Comparison of ENCODE assay signal across 8 cellular contexts in genomic region chr1:156021087-156021416, GRCh38. TPM values are rescaled to one million over a fixed set of nuclear protein-coding genes. Genes with fewer than 3 reads are reported as not detected.
A peak's percentile ranks its signal among the peaks of the same experiment; 100 is the strongest.
DNase-seq lines count a peak whose midpoint lies in the region; ATAC-seq and TF ChIP-seq lines count a peak whose summit lies in the region.

No MANE protein-coding gene starts in this region.

- WGBS in lower leg skin, 2 donors = 1 to 2% methylated on average over 5 of the region's 5 CpGs
- 6 to 11% methylated on average over 5 of the region's 5 CpGs for WGBS in thyroid gland, 2 donors

- H3K36me3 Mint-ChIP-seq in activated T-cell treated with anti-CD3 and anti-CD28 coated beads, Interleukin-2, amount 50 U/mL, for 24 hours (ENCODE audit: low read depth) = peaks cover 46% of the 10 kb centered on the region

- DNase-seq in activated T-cell treated with anti-CD3 and anti-CD28 coated beads, Interleukin-2, amount 50 U/mL, for 24 hours = no peak
- DNase-seq in activated T-cell treated with anti-CD3 and anti-CD28 coated beads for 4 hours (no peak), lower leg skin (ENCODE audit: low spot score in 2 of 2) (no peak), thyroid gland (no peak), SIG-M5 (lab: John Stamatoyannopoulos, UW) (no peak)

- no peak for TF ChIP-seq POLR2A in lower leg skin (IDR thresholded peaks at IDR 0.05)
- no peak for TF ChIP-seq POLR2A in thyroid gland (IDR thresholded peaks at IDR 0.05)

- peak overlapping the region; percentile 34 for H3K4me3 ChIP-seq in lower leg skin (ENCODE audit: low read depth, poor library complexity, severe bottlenecking)
- H3K4me3 ChIP-seq in thyroid gland (replicated peaks in 1 of 3) = peak overlapping the region in 2 of 3 donors; percentile 59 to 92

- H3K27me3 Mint-ChIP-seq in activated T-cell treated with anti-CD3 and anti-CD28 coated beads, Interleukin-2, amount 50 U/mL, for 24 hours = peaks cover 5% of the 10 kb centered on the region

- H3K4me3 Mint-ChIP-seq in activated T-cell treated with anti-CD3 and anti-CD28 coated beads, Interleukin-2, amount 50 U/mL, for 24 hours = peak overlapping the region; percentile 92

- intact Hi-C loops in lower leg skin (cut with DNase I; ENCODE audit: low total_unique reads) = no loop called here
- intact Hi-C loops in thyroid gland (cut with DNase I) = no loop called here

- H3K9me3 Mint-ChIP-seq in activated T-cell treated with anti-CD3 and anti-CD28 coated beads, Interleukin-2, amount 50 U/mL, for 24 hours = no peaks in the 10 kb centered on the region

- H3K4me1 ChIP-seq in thyroid gland = peaks cover 6 to 9% of the 10 kb centered on the region in 2 donors

- no peaks in the 10 kb centered on the region for H3K9me3 ChIP-seq in thyroid gland

- no peak for ATAC-seq in GM21381 (IDR thresholded peaks at IDR 0.05; ENCODE audit: unreplicated experiment)
- no peak for ATAC-seq in HG03139 (IDR thresholded peaks at IDR 0.05; ENCODE audit: unreplicated experiment)

- H3K27ac Mint-ChIP-seq in activated T-cell treated with anti-CD3 and anti-CD28 coated beads, Interleukin-2, amount 50 U/mL, for 24 hours = peak overlapping the region; percentile 95

- no peaks in the 10 kb centered on the region for H3K27me3 ChIP-seq in thyroid gland

- TF ChIP-seq CTCF in lower leg skin (IDR thresholded peaks at IDR 0.05) (no peak), thyroid gland (IDR thresholded peaks at IDR 0.05) (no peak)

- H3K4me1 Mint-ChIP-seq in activated T-cell treated with anti-CD3 and anti-CD28 coated beads, Interleukin-2, amount 50 U/mL, for 24 hours (ENCODE audit: low read depth) = peaks cover 33% of the 10 kb centered on the region

- H3K27ac ChIP-seq in angular gyrus (ENCODE audit: low read depth, low read length) (peak overlapping the region; percentile 83), thyroid gland (peak overlapping the region in 1 of 3 donors; percentile 82)

- peaks cover 5 to 14% of the 10 kb centered on the region in 2 donors for H3K36me3 ChIP-seq in thyroid gland

RNA-seq across cellular contexts. Expression of gene SSR2, which starts 0.3 kb away (rescaled TPM):
- 100 to 1,000 TPM; 113 to 215 (median 185) TPM for total RNA-seq in lower leg skin
- total RNA-seq in thyroid gland = 100 to 1,000 TPM in 3 of 4 donors, 10 to 100 TPM in 1; 78.6 to 193 (median 130) TPM

RNA-seq across cellular contexts. Expression of gene UBQLN4, which starts 32.5 kb away (rescaled TPM):
- total RNA-seq in lower leg skin (10 to 100 TPM; 19.8 to 31.0 (median 26.9) TPM), thyroid gland (10 to 100 TPM; 10.8 to 18.8 (median 16.9) TPM)

RNA-seq across cellular contexts. Expression of gene LAMTOR2, which starts 33.5 kb away (rescaled TPM):
- 10 to 100 TPM; 41.8 to 64.5 (median 47.4) TPM for total RNA-seq in lower leg skin
- total RNA-seq in thyroid gland = 10 to 100 TPM; 14.7 to 76.8 (median 41.1) TPM

RNA-seq across cellular contexts. Expression of gene RAB25, which starts 39.9 kb away (rescaled TPM):
- total RNA-seq in lower leg skin = 100 to 1,000 TPM; 211 to 281 (median 251) TPM
- total RNA-seq in thyroid gland = 10 to 100 TPM; 65.9 to 88.0 (median 74.1) TPM

RNA-seq across cellular contexts. Expression of gene ARHGEF2, which starts 42.7 kb away (rescaled TPM):
- total RNA-seq in lower leg skin = 10 to 100 TPM; 18.7 to 35.5 (median 28.3) TPM
- 10 to 100 TPM; 47.4 to 80.1 (median 66.6) TPM for total RNA-seq in thyroid gland
